Comparison of ENCODE assay signal across 1 cellular context in the genomic region with DNA sequence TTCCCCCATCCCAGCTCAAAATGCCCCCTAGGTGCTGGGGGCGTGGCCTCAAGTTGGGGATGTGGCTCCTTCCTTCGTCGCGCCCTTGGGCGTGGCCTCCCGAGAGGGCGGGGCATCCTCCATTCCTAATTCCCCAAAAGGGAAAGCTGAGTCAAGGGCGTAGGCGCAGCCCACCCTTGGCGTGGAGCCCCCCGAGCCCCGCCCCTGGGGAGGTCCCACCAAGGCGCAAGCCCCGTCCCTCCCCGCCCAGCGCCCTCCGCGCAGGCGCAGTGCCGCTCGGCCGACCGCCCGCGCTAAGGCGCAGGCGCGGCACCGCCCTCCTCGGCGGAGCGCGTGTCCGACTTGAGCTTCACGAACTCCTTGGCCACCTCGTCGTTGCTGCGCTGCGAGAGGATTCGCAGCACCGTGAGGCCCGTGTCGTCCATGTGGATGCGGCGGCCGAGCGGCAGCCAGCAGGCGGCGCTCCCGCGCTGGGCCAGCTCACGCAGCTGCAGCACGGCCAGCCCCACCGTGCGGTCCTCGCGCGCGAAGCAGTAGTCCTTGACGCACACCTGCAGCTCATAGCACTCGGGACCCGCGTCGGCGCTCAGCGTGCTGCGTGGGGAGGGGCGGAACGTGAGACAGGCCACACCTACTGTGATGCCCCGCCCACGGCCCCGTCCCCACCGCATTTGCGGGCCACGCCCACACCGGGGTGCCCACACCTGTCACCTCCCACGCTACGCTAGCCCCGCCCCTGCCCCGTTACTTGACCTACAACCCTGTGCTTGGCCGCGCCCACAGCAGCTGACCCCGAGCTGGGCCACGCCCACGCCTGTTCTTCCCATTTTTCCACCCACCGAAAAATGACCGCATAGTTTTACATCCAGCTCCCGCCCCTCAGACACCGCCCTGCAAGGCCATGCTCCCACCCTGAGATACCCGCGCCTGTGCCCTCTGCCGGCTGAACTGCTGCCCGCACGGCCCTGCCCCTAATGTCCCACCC.
TF ChIP-seq lines count a peak whose summit lies in the region.

No MANE protein-coding gene starts in this region.

TF ChIP-seq in WTC11, 78 proteins besides CTCF, POLR2A, EP300 and RAD21 (continued from another document):
- TF ChIP-seq ZBTB21 (CRISPR knock-in tag; IDR thresholded peaks at IDR 0.05; ENCODE audit: borderline replicate concordance) (peak; percentile 97), GRHL2 (CRISPR knock-in tag; IDR thresholded peaks at IDR 0.05; ENCODE audit: insufficient replicate concordance, severe bottlenecking) (no peak), KAT7 (CRISPR knock-in tag; IDR thresholded peaks at IDR 0.05; ENCODE audit: borderline replicate concordance) (0 out of 2 replicates have a peak, but pooled peaks have one; percentile 89)
- TF ChIP-seq, protein P1, sequence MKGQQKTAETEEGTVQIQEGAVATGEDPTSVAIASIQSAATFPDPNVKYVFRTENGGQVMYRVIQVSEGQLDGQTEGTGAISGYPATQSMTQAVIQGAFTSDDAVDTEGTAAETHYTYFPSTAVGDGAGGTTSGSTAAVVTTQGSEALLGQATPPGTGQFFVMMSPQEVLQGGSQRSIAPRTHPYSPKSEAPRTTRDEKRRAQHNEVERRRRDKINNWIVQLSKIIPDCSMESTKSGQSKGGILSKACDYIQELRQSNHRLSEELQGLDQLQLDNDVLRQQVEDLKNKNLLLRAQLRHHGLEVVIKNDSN (CRISPR knock-in tag; IDR thresholded peaks at IDR 0.05), result peak; percentile 77
